In the genomic region with DNA sequence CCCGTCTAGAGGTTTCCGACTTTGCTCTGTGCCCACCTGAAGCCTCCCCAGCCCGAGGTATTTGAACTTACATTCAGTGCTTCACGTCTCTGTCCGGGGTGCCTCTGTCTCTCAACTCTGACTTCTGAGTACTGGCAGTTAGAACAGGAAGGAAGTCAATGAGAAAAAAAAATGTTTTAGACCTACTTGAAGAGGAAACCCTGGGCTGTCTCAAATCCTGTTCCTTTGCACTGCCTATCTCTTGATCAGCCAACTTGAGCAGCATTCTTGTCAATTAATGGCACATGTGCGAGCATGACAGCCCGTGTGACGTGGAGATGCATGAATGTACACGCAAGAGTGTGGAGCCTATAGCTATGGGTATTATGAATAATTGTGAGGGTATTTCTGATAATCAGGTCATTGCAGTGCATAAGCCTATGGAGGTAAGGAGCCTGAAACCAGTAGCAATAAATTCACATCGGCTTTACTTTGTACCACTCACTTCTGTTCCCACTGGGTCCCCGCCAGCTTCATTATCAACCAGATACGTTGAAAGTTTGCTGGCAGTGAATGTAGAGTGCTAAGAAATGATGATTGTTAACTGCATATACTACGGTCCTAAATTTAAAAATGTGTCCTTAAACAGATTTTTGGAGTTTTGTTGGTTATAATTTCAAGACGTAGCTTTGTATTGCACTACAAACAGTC, we compare ENCODE assay signal across 8 cellular contexts. TPM values are rescaled to one million over a fixed set of nuclear protein-coding genes. Genes with fewer than 3 reads are reported as not detected.
DNase-seq lines count a peak whose midpoint lies in the region; ATAC-seq and TF ChIP-seq lines count a peak whose summit lies in the region.

A gene (minus strand): TSS at position 136 of the 690 bp plus-strand sequence. CDS start 10,889 bp downstream, outside the sequence.

- peak within 1 kb of the TSS; percentile 95 for H3K27ac Mint-ChIP-seq in activated CD8-positive, alpha-beta T cell treated with anti-CD3 and anti-CD28 coated beads, Interleukin-2, amount 10 ng/mL, durations not matched to agents 7 days and 5 days

- peaks cover 7% of the 10 kb centered on the region; the same call in 1 of the 2 replicates for H4K20me1 ChIP-seq in DOHH2 (ENCODE audit: control insufficient read depth, insufficient read depth, low read depth, low read length)

- POLR2A ChIA-PET in activated CD8-positive, alpha-beta T cell treated with anti-CD3 and anti-CD28 coated beads, Interleukin-2, amount 10 ng/mL, durations not matched to agents 7 days and 5 days (lab: Charles Lee) = interaction anchor here (0.6 to 10.5 kb wide), 20 partner anchors 8 to 722 kb away, joined by 3 to 175 read pairs (median 5); a partner anchor contains a TSS

- DNase-seq in Kasumi-1 (lab: John Stamatoyannopoulos, UW) = peak; percentile 92 to 93
- peak; percentile 93 for DNase-seq in activated CD8-positive, alpha-beta T cell treated with anti-CD3 and anti-CD28 coated beads, Interleukin-2, amount 10 ng/mL, durations not matched to agents 7 days and 5 days
- DNase-seq in psoas muscle = peak in 1 of 2 donors; percentile 64
- no peak for DNase-seq in T1000 (lab: John Stamatoyannopoulos, UW)
- no peak for DNase-seq in NCI-H1105 (lab: John Stamatoyannopoulos, UW)

- H3K36me3 ChIP-seq in DOHH2 (ENCODE audit: control insufficient read depth, low read length) = peaks cover 52% of the 10 kb centered on the region
- no peaks in the 10 kb centered on the region for H3K36me3 ChIP-seq in esophagus (ENCODE audit: control insufficient read depth in 2 of 2, insufficient read depth in 2 of 2, low read length in 1 of 2)
- no peaks in the 10 kb centered on the region for H3K36me3 ChIP-seq in psoas muscle (ENCODE audit: insufficient read depth in 1 of 2, low read depth in 1 of 2)

- peaks cover 51% of the 10 kb centered on the region for H3K79me2 ChIP-seq in DOHH2 (ENCODE audit: control insufficient read depth, low read length)

- no peaks in the 10 kb centered on the region for H3K9me3 ChIP-seq in DOHH2 (ENCODE audit: control insufficient read depth, insufficient read depth, low read length)
- no peaks in the 10 kb centered on the region for H3K9me3 ChIP-seq in esophagus (ENCODE audit: control insufficient read depth in 2 of 2, insufficient read depth in 1 of 2, low read depth in 1 of 2, low read length in 1 of 2)
- H3K9me3 ChIP-seq in psoas muscle = no peaks in the 10 kb centered on the region

- peaks cover 38% of the 10 kb centered on the region for H3K4me1 Mint-ChIP-seq in activated CD8-positive, alpha-beta T cell treated with anti-CD3 and anti-CD28 coated beads, Interleukin-2, amount 10 ng/mL, durations not matched to agents 7 days and 5 days (ENCODE audit: low read depth)

- H3K4me2 ChIP-seq in DOHH2 (ENCODE audit: low read length) = peak within 1 kb of the TSS; percentile 98

- TF ChIP-seq CTCF in DOHH2 (IDR thresholded peaks at IDR 0.05; ENCODE audit: low read depth, low read length, poor library complexity, severe bottlenecking) (no peak), psoas muscle (IDR thresholded peaks at IDR 0.05) (no peak)

- peaks cover 62% of the 10 kb centered on the region for H3K4me1 ChIP-seq in DOHH2 (ENCODE audit: control insufficient read depth, low read length)
- peaks cover 0 to 2% of the 10 kb centered on the region in 2 donors for H3K4me1 ChIP-seq in esophagus (ENCODE audit: control insufficient read depth in 2 of 2, insufficient read depth in 2 of 2, low read length in 1 of 2)
- H3K4me1 ChIP-seq in psoas muscle = no peaks in the 10 kb centered on the region

- peak within 1 kb of the TSS; percentile 90 for H3K4me3 ChIP-seq in DOHH2 (ENCODE audit: low read length)
- H3K4me3 ChIP-seq in esophagus (ENCODE audit: low read depth in 1 of 2, low read length in 2 of 2) = peak within 1 kb of the TSS; percentile 47 to 62
- H3K4me3 ChIP-seq in psoas muscle = peak within 1 kb of the TSS; percentile 63

- intact Hi-C loops in psoas muscle (cut with DNase I) = no loop called here

- H3K27ac ChIP-seq in DOHH2 (ENCODE audit: low read depth, low read length) (peak within 1 kb of the TSS; percentile 98), esophagus (ENCODE audit: low read depth in 2 of 2, low read length in 1 of 2) (peak within 1 kb of the TSS; percentile 87 to 89), psoas muscle (peak within 1 kb of the TSS; percentile 61)

- WGBS in esophagus, 2 donors = 28 to 34% methylated on average over 14 of the region's 14 CpGs
- 53 to 60% (median 54%) methylated on average over 14 of the region's 14 CpGs for WGBS in psoas muscle, 3 donors

- no peaks in the 10 kb centered on the region for H3K9me3 Mint-ChIP-seq in activated CD8-positive, alpha-beta T cell treated with anti-CD3 and anti-CD28 coated beads, Interleukin-2, amount 10 ng/mL, durations not matched to agents 7 days and 5 days (ENCODE audit: insufficient read depth)

- H3F3A ChIP-seq in DOHH2 (ENCODE audit: control insufficient read depth, insufficient read depth) = peaks cover 53% of the 10 kb centered on the region

- H3K9me2 ChIP-seq in DOHH2 (replicated peaks; ENCODE audit: control insufficient read depth, low read length) = no peaks in the 10 kb centered on the region

- H3K27me3 ChIP-seq in DOHH2 (ENCODE audit: control insufficient read depth, low read length) = no peaks in the 10 kb centered on the region
- H3K27me3 ChIP-seq in esophagus (ENCODE audit: control insufficient read depth in 1 of 2, insufficient read depth in 2 of 2, low read length in 2 of 2) = no peaks in the 10 kb centered on the region
- no peaks in the 10 kb centered on the region for H3K27me3 ChIP-seq in psoas muscle (ENCODE audit: insufficient read depth in 3 of 3, low read length in 2 of 3)

- H3K27me3 Mint-ChIP-seq in activated CD8-positive, alpha-beta T cell treated with anti-CD3 and anti-CD28 coated beads, Interleukin-2, amount 10 ng/mL, durations not matched to agents 7 days and 5 days (ENCODE audit: low read depth) = no peaks in the 10 kb centered on the region

- peak within 1 kb of the TSS; percentile 98 for H3K4me3 Mint-ChIP-seq in activated CD8-positive, alpha-beta T cell treated with anti-CD3 and anti-CD28 coated beads, Interleukin-2, amount 10 ng/mL, durations not matched to agents 7 days and 5 days

- CTCF ChIA-PET in activated CD8-positive, alpha-beta T cell treated with anti-CD3 and anti-CD28 coated beads, Interleukin-2, amount 10 ng/mL, durations not matched to agents 7 days and 5 days (lab: Charles Lee) = interaction anchor here (0.6 to 2.3 kb wide), 8 partner anchors 9 to 192 kb away, joined by 3 to 8 read pairs (median 4); a partner anchor contains a TSS

- ATAC-seq in GM21576 (IDR thresholded peaks at IDR 0.05; ENCODE audit: unreplicated experiment) (peak; percentile 67), psoas muscle (peak; percentile 21 to 66 (median 32))
- ATAC-seq in activated CD8-positive, alpha-beta T cell treated with anti-CD3 and anti-CD28 coated beads, Interleukin-2, amount 10 ng/mL, durations not matched to agents 7 days and 5 days = peak; percentile 80

- peaks cover 49% of the 10 kb centered on the region for H3K36me3 Mint-ChIP-seq in activated CD8-positive, alpha-beta T cell treated with anti-CD3 and anti-CD28 coated beads, Interleukin-2, amount 10 ng/mL, durations not matched to agents 7 days and 5 days (ENCODE audit: low read depth)

RNA-seq across cellular contexts. Expression of the gene that starts here (rescaled TPM):
- 1,000 to 10,000 TPM; 1,528 to 1,576 TPM for total RNA-seq in activated CD8-positive, alpha-beta T cell treated with anti-CD3 and anti-CD28 coated beads, Interleukin-2, amount 10 ng/mL, durations not matched to agents 7 days and 5 days
- 10 to 100 TPM; 69.0 to 86.9 TPM for polyA plus RNA-seq in esophagus
- 10 to 100 TPM; 27.1 to 41.4 (median 29.9) TPM for total RNA-seq in psoas muscle
- polyA plus RNA-seq in psoas muscle = 10 to 100 TPM; 23.9 to 44.0 (median 39.4) TPM

Comparison
In these comparisons a context has a peak if more than half of its experiments do, and no peak if none do; other contexts are left out.
1. RNA of the gene that starts here (total RNA-seq): 1,528 to 1,576 TPM in activated CD8-positive, alpha-beta T cell treated with anti-CD3 and anti-CD28 coated beads, Interleukin-2, amount 10 ng/mL, durations not matched to agents 7 days and 5 days; 27.1 to 41.4 TPM in psoas muscle; every median in the first group is over 10 times any median in the second.
2. DNase-seq: peak in Kasumi-1 (2 of 2) and activated CD8-positive, alpha-beta T cell treated with anti-CD3 and anti-CD28 coated beads, Interleukin-2, amount 10 ng/mL, durations not matched to agents 7 days and 5 days (single experiment); none in T1000 (single experiment) and NCI-H1105 (single experiment).
3. Peak in every context shown above with its lines, with median percentiles within 50 percentile points of each other: H3K27ac ChIP-seq, H3K4me3 ChIP-seq and ATAC-seq.